ENCODE assay signal across 8 cellular contexts in the genomic region with DNA sequence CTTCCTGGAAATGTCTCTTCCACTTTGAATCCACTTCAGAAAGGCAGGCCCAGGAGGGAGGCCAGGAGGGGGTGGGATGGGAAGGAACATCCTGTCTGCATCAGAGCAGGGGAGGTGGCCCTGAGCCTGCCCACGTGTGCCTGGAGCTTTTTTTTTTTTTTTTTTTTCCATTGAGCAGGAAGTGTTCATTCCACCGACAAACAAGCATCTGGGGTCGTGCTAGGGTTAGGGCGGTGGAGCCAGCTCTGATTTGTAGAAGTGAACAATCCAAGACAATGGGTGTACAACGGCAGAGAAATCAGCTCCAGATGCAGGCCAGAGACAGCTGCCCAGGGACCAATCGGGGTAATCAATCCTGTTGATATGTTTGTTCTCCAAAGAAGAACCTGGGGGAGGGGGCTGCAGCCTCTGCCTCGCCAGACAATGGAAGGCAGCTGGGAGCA.
A peak's percentile ranks its signal among the peaks of the same experiment; 100 is the strongest.
DNase-seq lines count a peak whose midpoint lies in the region; ATAC-seq and TF ChIP-seq lines count a peak whose summit lies in the region.

No MANE protein-coding gene starts in this region.

- H3K27ac Mint-ChIP-seq in brain, result peak overlapping the region in 4 of 5 experiments; percentile 84 to 96 (median 88)

- H3K27me3 ChIP-seq in HUES6 (ENCODE audit: control insufficient read depth, insufficient read depth, low read length) (no peaks in the 10 kb centered on the region), liver (ENCODE audit: control insufficient read depth in 4 of 4, insufficient read depth in 4 of 4, low read length in 3 of 4) (no peaks in the 10 kb centered on the region)

- WGBS in liver, result 56% methylated on average over 7 of the region's 7 CpGs

- peaks cover 80% of the 10 kb centered on the region for H3K4me1 Mint-ChIP-seq in brain

- peak overlapping the region; percentile 35 to 60 (median 46) for H3K4me3 Mint-ChIP-seq in brain

- no peak overlapping the region for H3K27ac ChIP-seq in HUES6 (ENCODE audit: low read depth, low read length)
- peak overlapping the region; percentile 21 to 32 for H3K27ac ChIP-seq in liver (ENCODE audit: low read depth in 1 of 2, low read length in 2 of 2)

- H3K27me3 Mint-ChIP-seq in brain, result no peaks in the 10 kb centered on the region

- H3K9me3 Mint-ChIP-seq in brain, result peaks cover 0 to 3% (median 0%) of the 10 kb centered on the region in 5 experiments

- no peaks in the 10 kb centered on the region for H3K36me3 ChIP-seq in HUES6 (ENCODE audit: control insufficient read depth, insufficient read depth, low read length)
- H3K36me3 ChIP-seq in liver (ENCODE audit: control insufficient read depth in 4 of 4, insufficient read depth in 3 of 4, low read depth in 1 of 4, low read length in 3 of 4), result no peaks in the 10 kb centered on the region

- H3K36me3 Mint-ChIP-seq in brain, result peaks cover 8% of the 10 kb centered on the region

- H3K9ac ChIP-seq in HUES6 (ENCODE audit: low read length) (peak overlapping the region; percentile 2), liver (ENCODE audit: low read depth in 1 of 2, low read length in 2 of 2) (no peak overlapping the region)

- in situ Hi-C loops in G401 (cut with HindIII; ENCODE audit: low sequenced_read_pairs), result no loop called here

- H3K4me1 ChIP-seq in HUES6 (ENCODE audit: control insufficient read depth, insufficient read depth, low read length) (peaks cover 61% of the 10 kb centered on the region), liver (ENCODE audit: control insufficient read depth in 4 of 4, insufficient read depth in 4 of 4, low read length in 3 of 4) (peaks cover 0 to 6% (median 4%) of the 10 kb centered on the region in 4 donors)

- no peak overlapping the region for H3K4me3 ChIP-seq in HUES6 (ENCODE audit: low read depth, low read length)
- H3K4me3 ChIP-seq in liver (ENCODE audit: low read depth in 1 of 3, low read length in 3 of 3), result no peak overlapping the region

- no peaks in the 10 kb centered on the region for H3K9me3 ChIP-seq in HUES6 (ENCODE audit: control insufficient read depth, insufficient read depth, low read depth, low read length)
- H3K9me3 ChIP-seq in liver (ENCODE audit: control insufficient read depth in 4 of 4, low read length in 3 of 4), result no peaks in the 10 kb centered on the region

- peak; percentile 40 to 44 for TF ChIP-seq RAD21 in liver (IDR thresholded peaks at IDR 0.05)

- DNase-seq in AG09319 (ENCODE audit: extremely low read depth, low read depth), result peak; percentile 78
- DNase-seq in activated CD4-positive, CD25-positive, alpha-beta regulatory T cell (lab: John Stamatoyannopoulos, UW), result no peak
- no peak for DNase-seq in G401 (ENCODE audit: low spot score)

- ATAC-seq in HG03175 (IDR thresholded peaks at IDR 0.05; ENCODE audit: unreplicated experiment) (no peak), HG03025 (IDR thresholded peaks at IDR 0.05; ENCODE audit: low FRiP score, unreplicated experiment) (no peak)

- TF ChIP-seq CTCF in AG09319 (IDR thresholded peaks at IDR 0.05; ENCODE audit: low read depth, low read length) (no peak), brain (conservative IDR thresholded peaks at IDR 0.05) (no peak), liver (IDR thresholded peaks at IDR 0.05; ENCODE audit: low read depth, low read length, missing input control) (no peak)

TF ChIP-seq in liver, 16 proteins besides CTCF, POLR2A, EP300 and RAD21:
- TF ChIP-seq NR2F2 (IDR thresholded peaks at IDR 0.05) (peak; percentile 71), SP1 (IDR thresholded peaks at IDR 0.05) (peak; percentile 52), GABPA (IDR thresholded peaks at IDR 0.05 in 1 of 2, conservative IDR thresholded peaks at IDR 0.05 in 1 of 2) (no peak), RXRA (IDR thresholded peaks at IDR 0.05) (peak; percentile 30 to 50)
TF ChIP-seq in liver: peak in this region for 3.
